17 cellular contexts compared by ENCODE assay signal in the genomic region with DNA sequence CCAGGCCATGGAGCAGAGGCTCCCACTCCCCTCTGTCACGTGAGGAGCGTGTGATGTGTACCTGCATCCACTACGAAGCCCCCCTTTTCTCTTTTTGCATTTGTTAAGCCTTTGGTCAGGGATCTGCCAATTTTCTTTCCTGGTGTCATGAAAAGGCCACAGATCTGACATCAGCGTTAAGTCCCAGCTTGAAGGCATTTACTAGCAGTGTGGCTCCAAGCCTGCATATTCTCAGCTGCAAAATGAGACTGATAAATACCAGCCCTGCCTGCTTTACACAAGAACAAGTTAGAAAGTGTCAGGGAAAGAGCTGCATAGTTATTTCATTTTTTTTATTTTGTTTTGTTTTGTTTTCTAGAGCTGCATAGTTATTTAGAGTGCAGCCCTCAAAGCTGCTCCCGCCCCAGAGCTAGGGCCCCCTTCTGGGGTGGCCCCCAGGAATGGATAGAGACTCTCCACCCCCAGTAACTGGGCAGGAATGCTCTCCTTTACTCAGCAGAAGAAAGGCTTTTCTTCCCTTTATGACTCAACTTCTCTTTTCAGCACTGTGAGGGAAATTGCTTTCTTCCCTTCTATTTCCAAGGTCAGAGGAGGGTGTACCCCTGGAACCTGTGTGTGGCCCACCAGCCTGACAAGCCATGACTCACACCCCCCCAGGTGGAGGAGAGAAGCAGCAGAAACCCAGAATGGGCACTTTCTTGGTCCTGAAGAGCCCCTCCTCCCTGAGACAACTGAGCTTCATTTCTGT. TPM values are rescaled to one million over a fixed set of nuclear protein-coding genes. Genes with fewer than 3 reads are reported as not detected.
DNase-seq lines count a peak whose midpoint lies in the region; ATAC-seq and TF ChIP-seq lines count a peak whose summit lies in the region.
"Had no signal": no experiment of that assay in that cellular context is flagged by ENCODE, and none has a peak within 500 bp of the region (broad histone marks: within the 10 kb centered on the region; RNA-seq: fewer than 3 reads in every experiment).

No MANE protein-coding gene starts in this region.

- H3K27ac ChIP-seq in OCI-LY3 (ENCODE audit: low read length) (no peak overlapping the region), endodermal cell (ENCODE audit: low read depth, low read length) (peak overlapping the region; percentile 22), vagina (no peak overlapping the region)
- H3K27ac ChIP-seq: breast epithelium, esophagus muscularis mucosa, HL-60, right lobe of liver had no signal

- H3K4me1 ChIP-seq in OCI-LY3 (ENCODE audit: low read length) (peaks cover 14% of the 10 kb centered on the region), endodermal cell (ENCODE audit: control insufficient read depth, insufficient read depth, low read length) (no peaks in the 10 kb centered on the region), neuron (ENCODE audit: insufficient read depth, low read length) (peaks cover 28% of the 10 kb centered on the region), vagina (peaks cover 24% of the 10 kb centered on the region)
- H3K4me1 ChIP-seq: Caco-2 had no signal

- DNase-seq in ELR (ENCODE audit: low read depth) (peak; percentile 31), endodermal cell (no peak), vagina (ENCODE audit: extremely low spot score in 2 of 2) (no peak), GM19240 (ENCODE audit: insufficient read length, low spot score) (no peak)
- no peak for DNase-seq in activated naive CD8-positive, alpha-beta T cell treated with anti-CD3 and anti-CD28 coated beads for 36 hours
- DNase-seq: activated CD4-positive, alpha-beta T cell treated with anti-CD3 and anti-CD28 coated beads, Interleukin-2, amount 10 ng/mL, durations not matched to agents 24 days and 14 days; Caco-2; right lobe of liver; T-helper 2 cell had no signal

- 46 to 51% methylated on average over 4 to 5 of the region's 5 CpGs for WGBS in endodermal cell (ENCODE audit: insufficient coverage in 1 of 2, insufficient read length in 1 of 2), 2 experiments

- no peak overlapping the region for H3K27ac Mint-ChIP-seq in endodermal cell
- no peak overlapping the region for H3K27ac Mint-ChIP-seq in activated naive CD8-positive, alpha-beta T cell treated with anti-CD3 and anti-CD28 coated beads for 36 hours
- H3K27ac Mint-ChIP-seq: activated CD4-positive, alpha-beta T cell treated with anti-CD3 and anti-CD28 coated beads, Interleukin-2, amount 10 ng/mL, durations not matched to agents 24 days and 14 days had no signal

- peaks cover 90% of the 10 kb centered on the region for H3K27me3 Mint-ChIP-seq in endodermal cell (ENCODE audit: insufficient read depth)
- H3K27me3 Mint-ChIP-seq in activated naive CD8-positive, alpha-beta T cell treated with anti-CD3 and anti-CD28 coated beads for 36 hours = peaks cover 20% of the 10 kb centered on the region

- intact Hi-C loops in vagina (cut with DNase I) = no loop called here

- no peak overlapping the region for H2AFZ ChIP-seq in OCI-LY3 (ENCODE audit: low read depth, low read length)
- peak overlapping the region; percentile 17 for H2AFZ ChIP-seq in neuron (ENCODE audit: low read depth, low read length)

- H4K20me1 ChIP-seq in OCI-LY3 (ENCODE audit: insufficient read depth, low read length) = no peaks in the 10 kb centered on the region

- H3K4me1 Mint-ChIP-seq in endodermal cell = peaks cover 4% of the 10 kb centered on the region
- H3K4me1 Mint-ChIP-seq in activated naive CD8-positive, alpha-beta T cell treated with anti-CD3 and anti-CD28 coated beads for 36 hours = peaks cover 4% of the 10 kb centered on the region

- H3K4me2 ChIP-seq in OCI-LY3 (ENCODE audit: low read length) = peak overlapping the region; percentile 31

- no peaks in the 10 kb centered on the region for H3K79me2 ChIP-seq in OCI-LY3 (ENCODE audit: low read length)

- H3K9ac ChIP-seq in OCI-LY3 (ENCODE audit: low read length) (no peak overlapping the region), endodermal cell (ENCODE audit: extremely low read depth, low read length, poor library complexity, severe bottlenecking) (no peak overlapping the region)

- no peak for TF ChIP-seq CTCF in OCI-LY3 (IDR thresholded peaks at IDR 0.05; ENCODE audit: low read depth, low read length)
- TF ChIP-seq CTCF in endodermal cell (conservative IDR thresholded peaks at IDR 0.05) = no peak
- TF ChIP-seq CTCF in vagina (IDR thresholded peaks at IDR 0.05) = no peak

- no peak overlapping the region for H3K4me3 Mint-ChIP-seq in endodermal cell
- H3K4me3 Mint-ChIP-seq in activated naive CD8-positive, alpha-beta T cell treated with anti-CD3 and anti-CD28 coated beads for 36 hours = no peak overlapping the region

- H3K27me3 ChIP-seq in OCI-LY3 (ENCODE audit: low read depth, low read length) (no peaks in the 10 kb centered on the region), endodermal cell (ENCODE audit: control insufficient read depth, insufficient read depth, low read length, poor library complexity, severe bottlenecking) (peaks cover 100% of the 10 kb centered on the region), neuron (ENCODE audit: insufficient read depth, low read length) (no peaks in the 10 kb centered on the region), vagina (peaks cover 12% of the 10 kb centered on the region)

- H3K9me3 Mint-ChIP-seq in endodermal cell = no peaks in the 10 kb centered on the region
- no peaks in the 10 kb centered on the region for H3K9me3 Mint-ChIP-seq in activated naive CD8-positive, alpha-beta T cell treated with anti-CD3 and anti-CD28 coated beads for 36 hours
- H3K9me3 Mint-ChIP-seq: activated CD4-positive, alpha-beta T cell treated with anti-CD3 and anti-CD28 coated beads, Interleukin-2, amount 10 ng/mL, durations not matched to agents 24 days and 14 days had no signal

- no peak for TF ChIP-seq POLR2A in vagina (IDR thresholded peaks at IDR 0.05)
- no peak for TF ChIP-seq POLR2A in GM18505 (IDR thresholded peaks at IDR 0.05; ENCODE audit: borderline replicate concordance, extremely low read depth, insufficient read depth, insufficient read length)

- no peak for ATAC-seq in GM18505 (IDR thresholded peaks at IDR 0.05; ENCODE audit: unreplicated experiment)
- ATAC-seq: right lobe of liver had no signal

- H3K36me3 Mint-ChIP-seq in endodermal cell (ENCODE audit: low read depth) = no peaks in the 10 kb centered on the region
- H3K36me3 Mint-ChIP-seq in activated naive CD8-positive, alpha-beta T cell treated with anti-CD3 and anti-CD28 coated beads for 36 hours = no peaks in the 10 kb centered on the region

- no peaks in the 10 kb centered on the region for H3K36me3 ChIP-seq in OCI-LY3 (replicated peaks; ENCODE audit: low read depth, low read length)
- H3K36me3 ChIP-seq in endodermal cell (ENCODE audit: control insufficient read depth, insufficient read depth, low read length) = no peaks in the 10 kb centered on the region
- no peaks in the 10 kb centered on the region for H3K36me3 ChIP-seq in neuron (ENCODE audit: insufficient read depth, low read length)
- H3K36me3 ChIP-seq in vagina = no peaks in the 10 kb centered on the region
- H3K36me3 ChIP-seq: breast epithelium, esophagus muscularis mucosa, right lobe of liver had no signal

- H3K9me3 ChIP-seq in OCI-LY3 (ENCODE audit: insufficient read depth, low read length) (no peaks in the 10 kb centered on the region), endodermal cell (ENCODE audit: control insufficient read depth, low read length) (no peaks in the 10 kb centered on the region), neuron (ENCODE audit: low read length) (peaks cover 2% of the 10 kb centered on the region), vagina (no peaks in the 10 kb centered on the region)
- H3K9me3 ChIP-seq: breast epithelium, Caco-2, esophagus muscularis mucosa, right lobe of liver had no signal

- no peak overlapping the region for H3K4me3 ChIP-seq in OCI-LY3 (ENCODE audit: low read length)
- H3K4me3 ChIP-seq in endodermal cell (ENCODE audit: low read length) = no peak overlapping the region
- H3K4me3 ChIP-seq in neuron (ENCODE audit: low read length) = no peak overlapping the region
- no peak overlapping the region for H3K4me3 ChIP-seq in vagina
- H3K4me3 ChIP-seq: breast epithelium, esophagus muscularis mucosa, right lobe of liver had no signal

RNA-seq across cellular contexts. Expression of gene ANKRD63, which starts 2.5 kb away (rescaled TPM):
- total RNA-seq in endodermal cell (not detected), vagina (not detected)
- 0.39 TPM for polyA plus RNA-seq in endodermal cell (2013, experiment 1 of 2)
- polyA plus RNA-seq in endodermal cell (2013, experiment 2 of 2) = 0.33 TPM
- not detected for total RNA-seq in activated naive CD8-positive, alpha-beta T cell treated with anti-CD3 and anti-CD28 coated beads for 36 hours
- total RNA-seq: activated CD4-positive, alpha-beta T cell treated with anti-CD3 and anti-CD28 coated beads, Interleukin-2, amount 10 ng/mL, durations not matched to agents 24 days and 14 days; breast epithelium; esophagus muscularis mucosa; MCF 10A; mononuclear cell had no signal

RNA-seq across cellular contexts. Expression of gene PLCB2, which starts 22.4 kb away (rescaled TPM):
- total RNA-seq in endodermal cell (1 to 10 TPM; 4.4 to 5.3 TPM), vagina (14.0 TPM)
- 5.8 TPM for polyA plus RNA-seq in endodermal cell (2013, experiment 1 of 2)
- polyA plus RNA-seq in endodermal cell (2013, experiment 2 of 2) = 5.2 TPM
- 10 to 100 TPM; 40.8 to 43.6 TPM for total RNA-seq in activated naive CD8-positive, alpha-beta T cell treated with anti-CD3 and anti-CD28 coated beads for 36 hours

RNA-seq across cellular contexts. Expression of gene INAFM2, which starts 38.2 kb away (rescaled TPM):
- total RNA-seq in endodermal cell (1 to 10 TPM; 4.6 to 8.6 TPM), vagina (5.2 TPM)
- 22.2 TPM for polyA plus RNA-seq in endodermal cell (2013, experiment 1 of 2)
- polyA plus RNA-seq in endodermal cell (2013, experiment 2 of 2) = 19.8 TPM
- 10 to 100 TPM; 13.5 to 15.5 TPM for total RNA-seq in activated naive CD8-positive, alpha-beta T cell treated with anti-CD3 and anti-CD28 coated beads for 36 hours

RNA-seq across cellular contexts. Expression of gene PAK6, which starts 46.5 kb away (rescaled TPM):
- total RNA-seq in endodermal cell = 1 to 10 TPM; 7.7 to 9.1 TPM
- polyA plus RNA-seq in endodermal cell (2013, experiment 1 of 2) = 0.96 TPM
- polyA plus RNA-seq in endodermal cell (2013, experiment 2 of 2) = 0.29 TPM
- total RNA-seq in activated naive CD8-positive, alpha-beta T cell treated with anti-CD3 and anti-CD28 coated beads for 36 hours = under 1 TPM; 0.18 to 0.35 TPM
- total RNA-seq in vagina = 19.9 TPM

RNA-seq across cellular contexts. Expression of gene CCDC9B, which starts 55.4 kb away (rescaled TPM):
- total RNA-seq in endodermal cell (under 1 TPM; 0.15 to 0.42 TPM), vagina (16.0 TPM)
- 0.57 TPM for polyA plus RNA-seq in endodermal cell (2013, experiment 1 of 2)
- polyA plus RNA-seq in endodermal cell (2013, experiment 2 of 2) = 0.12 TPM
- under 1 TPM; 0.24 to 0.62 TPM for total RNA-seq in activated naive CD8-positive, alpha-beta T cell treated with anti-CD3 and anti-CD28 coated beads for 36 hours
